16 cellular contexts compared by ENCODE assay signal in genomic region chr3:32302601-32303000, GRCh38.
DNase-seq lines count a peak whose midpoint lies in the region; ATAC-seq and TF ChIP-seq lines count a peak whose summit lies in the region.
"Had no signal": no experiment of that assay in that cellular context is flagged by ENCODE, and none has a peak within 500 bp of the region (broad histone marks: within the 10 kb centered on the region; RNA-seq: fewer than 3 reads in every experiment).

No MANE protein-coding gene starts in this region.

- TF ChIP-seq CTCF in tibial nerve (IDR thresholded peaks at IDR 0.05): no peak

- H3K27ac Mint-ChIP-seq in activated naive CD4-positive, alpha-beta T cell treated with anti-CD3 and anti-CD28 coated beads, Interleukin-2, amount 10 ng/mL, durations not matched to agents 7 days and 5 days: peak overlapping the region; percentile 94
- H3K27ac Mint-ChIP-seq in activated naive CD4-positive, alpha-beta T cell treated with anti-CD3 and anti-CD28 coated beads, Interleukin-2, amount 50 U/mL, for 72 hours: peak overlapping the region in 1 of 2 donors; percentile 84
- peak overlapping the region; percentile 84 for H3K27ac Mint-ChIP-seq in activated CD8-positive, alpha-beta T cell treated with anti-CD3 and anti-CD28 coated beads, Interleukin-2, amount 10 ng/mL, durations not matched to agents 7 days and 5 days
- H3K27ac Mint-ChIP-seq: IgD-negative memory B cell had no signal

- TF ChIP-seq POLR2A in tibial nerve (IDR thresholded peaks at IDR 0.05): no peak

- CTCF ChIA-PET in activated naive CD4-positive, alpha-beta T cell treated with anti-CD3 and anti-CD28 coated beads, Interleukin-2, amount 10 ng/mL, durations not matched to agents 7 days and 5 days (lab: Charles Lee): interaction anchor here (0.7 to 3.9 kb wide), 4 partner anchors 9 to 124 kb away, joined by 3 to 38 read pairs (median 3); no protein-coding TSS in a partner anchor
- CTCF ChIA-PET in activated CD8-positive, alpha-beta T cell treated with anti-CD3 and anti-CD28 coated beads, Interleukin-2, amount 10 ng/mL, durations not matched to agents 7 days and 5 days (lab: Charles Lee): interaction anchor here (1.0 to 2.5 kb wide), 12 partner anchors 8 to 73 kb away, joined by 3 to 22 read pairs (median 4); no protein-coding TSS in a partner anchor

- no peak for ATAC-seq in activated naive CD4-positive, alpha-beta T cell treated with anti-CD3 and anti-CD28 coated beads, Interleukin-2, amount 50 U/mL, for 72 hours
- no peak for ATAC-seq in activated CD8-positive, alpha-beta T cell treated with anti-CD3 and anti-CD28 coated beads, Interleukin-2, amount 10 ng/mL, durations not matched to agents 7 days and 5 days
- ATAC-seq in left ventricle myocardium superior: no peak

- peak overlapping the region; percentile 54 for H2BK120ac ChIP-seq in mesendoderm (ENCODE audit: low read depth, low read length)

- no peak overlapping the region for H4K5ac ChIP-seq in mesendoderm (ENCODE audit: low read length)

- H3K56ac ChIP-seq in mesendoderm (ENCODE audit: low read length): no peak overlapping the region

- intact Hi-C loops in left ventricle myocardium superior (cut with micrococcal nuclease): no loop called here

- no peak overlapping the region for H2BK5ac ChIP-seq in mesendoderm (ENCODE audit: low read length)

- H2AK5ac ChIP-seq in mesendoderm (ENCODE audit: low read length): no peak overlapping the region

- WGBS in mesendoderm (ENCODE audit: extremely low coverage, insufficient coverage, low lambda C conversion rate): no CpG with 5 or more reads among the region's 4 CpGs
- WGBS in tibial nerve, 2 donors: 79 to 85% methylated on average over 4 of the region's 4 CpGs

- POLR2A ChIA-PET in activated CD8-positive, alpha-beta T cell treated with anti-CD3 and anti-CD28 coated beads, Interleukin-2, amount 10 ng/mL, durations not matched to agents 7 days and 5 days (lab: Charles Lee): interaction anchor here (1.2 to 1.4 kb wide), 3 partner anchors 9 to 158 kb away, joined by 3 to 10 read pairs (median 3); no protein-coding TSS in a partner anchor

- H3K27me3 ChIP-seq in mesendoderm (ENCODE audit: insufficient read depth, low read length, poor library complexity) (no peaks in the 10 kb centered on the region), tibial nerve (no peaks in the 10 kb centered on the region)

- H3K18ac ChIP-seq in mesendoderm (ENCODE audit: low read length): peak overlapping the region; percentile 28

- peak overlapping the region; percentile 76 for H4K8ac ChIP-seq in mesendoderm (ENCODE audit: low read depth, low read length)

- H3K27me3 Mint-ChIP-seq in activated naive CD4-positive, alpha-beta T cell treated with anti-CD3 and anti-CD28 coated beads, Interleukin-2, amount 10 ng/mL, durations not matched to agents 7 days and 5 days: no peaks in the 10 kb centered on the region
- H3K27me3 Mint-ChIP-seq in activated CD8-positive, alpha-beta T cell treated with anti-CD3 and anti-CD28 coated beads, Interleukin-2, amount 10 ng/mL, durations not matched to agents 7 days and 5 days (ENCODE audit: low read depth): no peaks in the 10 kb centered on the region

- H3K4me3 ChIP-seq in mesendoderm (ENCODE audit: low read length): no peak overlapping the region
- no peak overlapping the region for H3K4me3 ChIP-seq in tibial nerve

- H3K4me3 Mint-ChIP-seq in activated naive CD4-positive, alpha-beta T cell treated with anti-CD3 and anti-CD28 coated beads, Interleukin-2, amount 10 ng/mL, durations not matched to agents 7 days and 5 days: peak overlapping the region; percentile 47
- H3K4me3 Mint-ChIP-seq in activated CD8-positive, alpha-beta T cell treated with anti-CD3 and anti-CD28 coated beads, Interleukin-2, amount 10 ng/mL, durations not matched to agents 7 days and 5 days: no peak overlapping the region
- H3K4me3 Mint-ChIP-seq: IgD-negative memory B cell had no signal

- H3K9ac ChIP-seq in mesendoderm (ENCODE audit: low read length): no peak overlapping the region

- peaks cover 15% of the 10 kb centered on the region for H3K36me3 Mint-ChIP-seq in activated naive CD4-positive, alpha-beta T cell treated with anti-CD3 and anti-CD28 coated beads, Interleukin-2, amount 10 ng/mL, durations not matched to agents 7 days and 5 days
- peaks cover 7 to 22% of the 10 kb centered on the region in 2 donors for H3K36me3 Mint-ChIP-seq in activated naive CD4-positive, alpha-beta T cell treated with anti-CD3 and anti-CD28 coated beads, Interleukin-2, amount 50 U/mL, for 72 hours
- no peaks in the 10 kb centered on the region for H3K36me3 Mint-ChIP-seq in activated CD8-positive, alpha-beta T cell treated with anti-CD3 and anti-CD28 coated beads, Interleukin-2, amount 10 ng/mL, durations not matched to agents 7 days and 5 days (ENCODE audit: low read depth)
- H3K36me3 Mint-ChIP-seq: IgD-negative memory B cell had no signal

- no peak overlapping the region for H3K4me2 ChIP-seq in mesendoderm (ENCODE audit: low read length)

- no peaks in the 10 kb centered on the region for H3K4me1 ChIP-seq in mesendoderm (ENCODE audit: control insufficient read depth, low read depth, low read length)
- H3K4me1 ChIP-seq in tibial nerve: peaks cover 0 to 25% (median 7%) of the 10 kb centered on the region in 4 donors

- H3K23ac ChIP-seq in mesendoderm (ENCODE audit: low read length): no peak overlapping the region

- no peak for DNase-seq in activated naive CD4-positive, alpha-beta T cell treated with anti-CD3 and anti-CD28 coated beads, Interleukin-2, amount 10 ng/mL, durations not matched to agents 7 days and 5 days
- DNase-seq in activated naive CD4-positive, alpha-beta T cell treated with anti-CD3 and anti-CD28 coated beads, Interleukin-2, amount 50 U/mL, for 72 hours (ENCODE audit: low spot score in 2 of 2): no peak
- no peak for DNase-seq in activated CD8-positive, alpha-beta T cell treated with anti-CD3 and anti-CD28 coated beads, Interleukin-2, amount 10 ng/mL, durations not matched to agents 7 days and 5 days
- DNase-seq in mesendoderm: no peak
- no peak for DNase-seq in tibial nerve (ENCODE audit: low spot score in 2 of 2)
- DNase-seq in NCI-H2227 treated with DMSO at 0.1 percent for 48 hours (lab: John Stamatoyannopoulos, UW): no peak
- DNase-seq in LoVo (ENCODE audit: low spot score): no peak
- no peak for DNase-seq in left ventricle myocardium superior
- DNase-seq: cortex of kidney, DMS 273 treated with DMSO at 0.1 percent for 48 hours, erythroblast, NCI-H2107, NCI-H774, occipital lobe, WERI-Rb-1 had no signal

- peak overlapping the region; percentile 9 for H3K4ac ChIP-seq in mesendoderm (ENCODE audit: low read depth, low read length)

- peaks cover 3% of the 10 kb centered on the region for H3K9me3 Mint-ChIP-seq in activated naive CD4-positive, alpha-beta T cell treated with anti-CD3 and anti-CD28 coated beads, Interleukin-2, amount 10 ng/mL, durations not matched to agents 7 days and 5 days
- peaks cover 4 to 9% of the 10 kb centered on the region in 2 donors for H3K9me3 Mint-ChIP-seq in activated naive CD4-positive, alpha-beta T cell treated with anti-CD3 and anti-CD28 coated beads, Interleukin-2, amount 50 U/mL, for 72 hours
- no peaks in the 10 kb centered on the region for H3K9me3 Mint-ChIP-seq in activated CD8-positive, alpha-beta T cell treated with anti-CD3 and anti-CD28 coated beads, Interleukin-2, amount 10 ng/mL, durations not matched to agents 7 days and 5 days (ENCODE audit: insufficient read depth)

- no peaks in the 10 kb centered on the region for H3K79me1 ChIP-seq in mesendoderm (ENCODE audit: low read length)

- H2BK15ac ChIP-seq in mesendoderm (replicated peaks; ENCODE audit: low read depth): no peak overlapping the region

- no peaks in the 10 kb centered on the region for H3K9me3 ChIP-seq in tibial nerve

- H3K36me3 ChIP-seq in mesendoderm (ENCODE audit: control insufficient read depth, insufficient read depth, low read length) (no peaks in the 10 kb centered on the region), tibial nerve (no peaks in the 10 kb centered on the region)
- H3K36me3 ChIP-seq: WERI-Rb-1 had no signal

- TF ChIP-seq EP300 in tibial nerve (IDR thresholded peaks at IDR 0.05): no peak

- H3K4me1 Mint-ChIP-seq in activated naive CD4-positive, alpha-beta T cell treated with anti-CD3 and anti-CD28 coated beads, Interleukin-2, amount 10 ng/mL, durations not matched to agents 7 days and 5 days: peaks cover 62% of the 10 kb centered on the region
- H3K4me1 Mint-ChIP-seq in activated CD8-positive, alpha-beta T cell treated with anti-CD3 and anti-CD28 coated beads, Interleukin-2, amount 10 ng/mL, durations not matched to agents 7 days and 5 days (ENCODE audit: low read depth): peaks cover 26% of the 10 kb centered on the region

- H3K79me2 ChIP-seq in mesendoderm (ENCODE audit: control insufficient read depth, insufficient read depth, low read length): no peaks in the 10 kb centered on the region

- H3K27ac ChIP-seq in mesendoderm (ENCODE audit: low read depth, low read length) (no peak overlapping the region), tibial nerve (peak overlapping the region in 3 of 4 donors; percentile 31 to 70 (median 35))
- H3K27ac ChIP-seq: WERI-Rb-1 had no signal
